8 cellular contexts compared by ENCODE assay signal in the genomic region with DNA sequence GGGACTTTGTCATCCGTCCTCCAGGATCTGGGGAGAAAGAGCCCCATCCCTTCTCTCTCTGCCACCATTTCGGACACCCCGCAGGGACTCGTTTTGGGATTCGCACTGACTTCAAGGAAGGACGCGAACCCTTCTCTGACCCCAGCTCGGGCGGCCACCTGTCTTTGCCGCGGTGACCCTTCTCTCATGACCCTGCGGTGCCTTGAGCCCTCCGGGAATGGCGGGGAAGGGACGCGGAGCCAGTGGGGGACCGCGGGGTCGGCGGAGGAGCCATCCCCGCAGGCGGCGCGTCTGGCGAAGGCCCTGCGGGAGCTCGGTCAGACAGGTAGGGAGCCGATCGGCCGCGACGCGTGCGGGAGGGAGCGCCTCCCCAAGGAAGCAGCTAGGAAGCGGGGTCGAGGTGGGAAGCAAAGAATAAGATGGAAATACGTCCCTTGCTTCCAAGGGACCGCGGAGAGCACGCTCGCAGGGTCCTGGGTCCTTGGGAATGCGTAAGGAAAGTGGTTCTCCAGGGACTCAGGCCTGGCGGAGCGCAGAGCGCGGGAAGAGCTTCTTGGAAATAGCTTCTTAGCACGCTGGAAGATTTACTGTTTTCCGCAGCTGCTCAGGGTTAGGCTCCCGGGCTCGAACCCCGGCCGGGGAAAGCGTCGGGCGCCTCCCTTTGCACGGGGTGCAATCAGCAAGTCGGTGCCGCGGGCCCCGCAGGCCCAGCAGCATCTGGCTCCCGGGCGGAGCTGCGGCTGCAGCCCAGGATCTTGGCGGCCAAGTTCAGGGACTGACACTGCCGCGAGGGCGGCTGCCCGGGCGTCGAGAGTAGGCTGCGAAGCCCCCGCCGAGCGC. TPM values are rescaled to one million over a fixed set of nuclear protein-coding genes. Genes with fewer than 3 reads are reported as not detected.
A peak's percentile ranks its signal among the peaks of the same experiment; 100 is the strongest.
DNase-seq lines count a peak whose midpoint lies in the region; ATAC-seq and TF ChIP-seq lines count a peak whose summit lies in the region.

No MANE protein-coding gene starts in this region.

- no peak for TF ChIP-seq CTCF in esophagus squamous epithelium (IDR thresholded peaks at IDR 0.05)
- no peak for TF ChIP-seq CTCF in natural killer cell (IDR thresholded peaks at IDR 0.05)

- H3K27ac ChIP-seq in esophagus squamous epithelium (peak overlapping the region; percentile 82 to 96 (median 93)), aorta (ENCODE audit: low read depth in 1 of 2, low read length in 2 of 2) (no peak overlapping the region)

- H3K27ac Mint-ChIP-seq in activated CD4-positive, alpha-beta memory T cell treated with anti-CD3 and anti-CD28 coated beads for 36 hours = peak overlapping the region; percentile 87
- peak overlapping the region; percentile 75 to 85 for H3K27ac Mint-ChIP-seq in natural killer cell

- no peaks in the 10 kb centered on the region for H3K9me3 ChIP-seq in esophagus squamous epithelium
- no peaks in the 10 kb centered on the region for H3K9me3 ChIP-seq in aorta (ENCODE audit: control insufficient read depth, low read length)

- H3K27me3 Mint-ChIP-seq in activated CD4-positive, alpha-beta memory T cell treated with anti-CD3 and anti-CD28 coated beads for 36 hours = peaks cover 14% of the 10 kb centered on the region
- H3K27me3 Mint-ChIP-seq in natural killer cell (ENCODE audit: low read depth in 2 of 2) = peaks cover 0 to 4% of the 10 kb centered on the region in 2 donors

- H3K4me3 ChIP-seq in H7 (ENCODE audit: insufficient read depth, low read depth, low read length) = peak overlapping the region; percentile 88
- H3K4me3 ChIP-seq in esophagus squamous epithelium = peak overlapping the region; percentile 65 to 86 (median 78)
- peak overlapping the region; percentile 74 to 89 for H3K4me3 ChIP-seq in aorta (ENCODE audit: low read length in 2 of 2)

- no peak for TF ChIP-seq POLR2A in esophagus squamous epithelium (IDR thresholded peaks at IDR 0.05)

- POLR2A ChIA-PET in activated CD4-positive, alpha-beta memory T cell treated with anti-CD3 and anti-CD28 coated beads for 36 hours (lab: Charles Lee) = interaction anchor here (0.6 to 2.0 kb wide), 5 partner anchors 8 to 529 kb away, joined by 3 to 7 read pairs (median 4); no protein-coding TSS in a partner anchor

- peaks cover 25% of the 10 kb centered on the region; the same call in 1 of the 2 replicates for H3K27me3 ChIP-seq in H7 (ENCODE audit: control insufficient read depth, insufficient read depth, low read length)
- peaks cover 0 to 34% (median 0%) of the 10 kb centered on the region in 4 donors for H3K27me3 ChIP-seq in esophagus squamous epithelium
- H3K27me3 ChIP-seq in aorta (ENCODE audit: control insufficient read depth in 1 of 2, insufficient read depth in 2 of 2, low read length in 1 of 2) = no peaks in the 10 kb centered on the region

- H3K36me3 Mint-ChIP-seq in activated CD4-positive, alpha-beta memory T cell treated with anti-CD3 and anti-CD28 coated beads for 36 hours = peaks cover 24% of the 10 kb centered on the region
- no peaks in the 10 kb centered on the region for H3K36me3 Mint-ChIP-seq in natural killer cell

- peaks cover 34% of the 10 kb centered on the region for H3K4me1 Mint-ChIP-seq in activated CD4-positive, alpha-beta memory T cell treated with anti-CD3 and anti-CD28 coated beads for 36 hours (ENCODE audit: low read depth)
- peaks cover 36 to 48% of the 10 kb centered on the region in 2 donors for H3K4me1 Mint-ChIP-seq in natural killer cell

- no peak for ATAC-seq in natural killer cell
- no peak for ATAC-seq in aorta (ENCODE audit: low FRiP score)
- ATAC-seq in GM18498 (IDR thresholded peaks at IDR 0.05; ENCODE audit: unreplicated experiment) = no peak

- H3K4me1 ChIP-seq in esophagus squamous epithelium (peaks cover 12 to 78% (median 22%) of the 10 kb centered on the region in 3 donors), aorta (ENCODE audit: control insufficient read depth in 1 of 2, insufficient read depth in 2 of 2, low read length in 2 of 2) (no peaks in the 10 kb centered on the region)

- 0 to 2% methylated on average over 6 to 9 of the region's 75 CpGs for WGBS in esophagus squamous epithelium, 2 donors
- WGBS in aorta, 2 donors = 1 to 2% methylated on average over 71 to 75 of the region's 75 CpGs

- intact Hi-C loops in activated CD4-positive, alpha-beta memory T cell treated with anti-CD3 and anti-CD28 coated beads for 36 hours (cut with micrococcal nuclease) = loop anchor here (5.0 kb wide), 1 partner anchor 186 kb away; no protein-coding TSS in a partner anchor
- intact Hi-C loops in esophagus squamous epithelium (cut with DNase I) = loop anchor here (10.0 kb wide), 1 partner anchor 172 kb away; no protein-coding TSS in a partner anchor
- intact Hi-C loops in natural killer cell (cut with micrococcal nuclease) = loop anchor here (5.0 kb wide), 1 partner anchor 646 kb away; the partner anchor contains the start of gene EEA1
- intact Hi-C loops in aorta (cut with DNase I) = loop anchor here in 1 of 2 donors (2.0 to 5.0 kb wide), 5 partner anchors 18 to 344 kb away; partner anchors contain the start of gene CRADD

- CTCF ChIA-PET in activated CD4-positive, alpha-beta memory T cell treated with anti-CD3 and anti-CD28 coated beads for 36 hours (lab: Charles Lee) = interaction anchor here (0.6 to 10.6 kb wide), 8 partner anchors 14 to 528 kb away, joined by 3 to 190 read pairs (median 5); no protein-coding TSS in a partner anchor

- H3K36me3 ChIP-seq in H7 (replicated peaks; ENCODE audit: control insufficient read depth, insufficient read depth, low read length) = no peaks in the 10 kb centered on the region
- H3K36me3 ChIP-seq in esophagus squamous epithelium = peaks cover 0 to 18% (median 0%) of the 10 kb centered on the region in 3 donors
- H3K36me3 ChIP-seq in aorta (ENCODE audit: control insufficient read depth in 1 of 2, insufficient read depth in 2 of 2, low read length in 1 of 2) = no peaks in the 10 kb centered on the region

- H3K9me3 Mint-ChIP-seq in activated CD4-positive, alpha-beta memory T cell treated with anti-CD3 and anti-CD28 coated beads for 36 hours = no peaks in the 10 kb centered on the region
- H3K9me3 Mint-ChIP-seq in natural killer cell = no peaks in the 10 kb centered on the region

- H3K4me3 Mint-ChIP-seq in activated CD4-positive, alpha-beta memory T cell treated with anti-CD3 and anti-CD28 coated beads for 36 hours = peak overlapping the region; percentile 90
- peak overlapping the region; percentile 96 for H3K4me3 Mint-ChIP-seq in natural killer cell

- DNase-seq in H7 = peak; percentile 70
- peak; percentile 45 for DNase-seq in activated CD4-positive, alpha-beta memory T cell treated with anti-CD3 and anti-CD28 coated beads for 36 hours
- no peak for DNase-seq in esophagus squamous epithelium (lab: John Stamatoyannopoulos, UW)
- DNase-seq in natural killer cell = peak; percentile 16
- DNase-seq in aorta = peak; percentile 58 to 80
- no peak for DNase-seq in effector CD8-positive, alpha-beta T cell (lab: John Stamatoyannopoulos, UW)
- no peak for DNase-seq in NCI-H128 (lab: John Stamatoyannopoulos, UW; ENCODE audit: unreplicated experiment)

RNA-seq across cellular contexts. Expression of gene SOCS2, which starts 0.5 kb away (rescaled TPM):
- total RNA-seq in H7 (2014; rRNA removed; shearing (Covaris generic)) = 86.0 and 138 TPM in 2 replicates
- total RNA-seq in activated CD4-positive, alpha-beta memory T cell treated with anti-CD3 and anti-CD28 coated beads for 36 hours = 10 to 100 TPM; 22.9 to 23.1 TPM
- 10 to 100 TPM in 2 of 4 donors, 1 to 10 TPM in 2; 3.4 to 18.5 (median 9.8) TPM for total RNA-seq in esophagus squamous epithelium
- 100 to 1,000 TPM in 1 of 3 donors, 10 to 100 TPM in 2; 13.9 to 110 (median 26.7) TPM for total RNA-seq in natural killer cell
- total RNA-seq in aorta = 10 to 100 TPM; 22.5 to 27.1 TPM
- polyA plus RNA-seq in aorta = 10 to 100 TPM; 14.3 to 24.7 TPM

Comparison
In these comparisons a context has a peak if more than half of its experiments do, and no peak if none do; other contexts are left out.
1. DNase-seq: peak in H7 (single experiment), activated CD4-positive, alpha-beta memory T cell treated with anti-CD3 and anti-CD28 coated beads for 36 hours (single experiment), natural killer cell (single experiment) and aorta (2 of 2); none in esophagus squamous epithelium (single experiment), effector CD8-positive, alpha-beta T cell (single experiment) and NCI-H128 (single experiment).
2. H3K27ac ChIP-seq: peak in esophagus squamous epithelium (4 of 4); none in aorta (0 of 2).
3. Peak in every context shown above with its lines, with median percentiles within 50 percentile points of each other: H3K4me3 ChIP-seq.